Comparison of ENCODE assay signal across 26 cellular contexts in genomic region chr6:107161521-107161920, GRCh38.
"Had no signal": no experiment of that assay in that cellular context is flagged by ENCODE, and none has a peak within 500 bp of the region (broad histone marks: within the 10 kb centered on the region; RNA-seq: fewer than 3 reads in every experiment).

No MANE protein-coding gene starts in this region.

- H3K4me1 Mint-ChIP-seq: mesothelial cell of epicardium had no signal

- H3K9me3 Mint-ChIP-seq: endodermal cell, mesothelial cell of epicardium had no signal

- H3K27ac Mint-ChIP-seq: endodermal cell, mesothelial cell of epicardium had no signal

- H3K4me3 Mint-ChIP-seq: endodermal cell, mesothelial cell of epicardium had no signal

- FAIRE-seq: endometrium, frontal cortex, islet of Langerhans, keratinocyte had no signal

- H3K4me1 ChIP-seq: colonic mucosa, esophagus squamous epithelium, heart left ventricle, left lung, lower lobe of right lung had no signal

- H3K9me3 ChIP-seq: colonic mucosa, esophagus squamous epithelium, gastroesophageal sphincter, heart left ventricle, left lung, lower lobe of right lung, mucosa of descending colon had no signal

- ATAC-seq: esophagus mucosa, gastroesophageal sphincter, heart left ventricle, left cardiac atrium, left lung, left ventricle myocardium superior, lower lobe of right lung, mucosa of descending colon had no signal

- H3K27me3 ChIP-seq: colonic mucosa, dorsolateral prefrontal cortex, esophagus squamous epithelium, gastroesophageal sphincter, heart left ventricle, left lung had no signal

- H3K36me3 Mint-ChIP-seq: mesothelial cell of epicardium had no signal

- H3K27ac ChIP-seq: colonic mucosa, dorsolateral prefrontal cortex, epithelial cell of prostate, esophagus squamous epithelium, gastroesophageal sphincter, heart left ventricle, left lung, lower lobe of right lung had no signal

- DNase-seq: cerebellar nuclear complex; colonic mucosa; dermis blood vessel endothelial cell; dorsolateral prefrontal cortex; effector CD4-positive, alpha-beta T cell; effector memory CD4-positive, alpha-beta T cell; endodermal cell; erythroblast; esophagus squamous epithelium; foreskin fibroblast; heart left ventricle; hippocampal formation; left cardiac atrium; left lung; left ventricle myocardium superior; lower lobe of right lung; mesenchymal stem cell; mucosa of descending colon had no signal

- H3K4me3 ChIP-seq: colonic mucosa, dorsolateral prefrontal cortex, esophagus squamous epithelium, gastroesophageal sphincter, heart left ventricle, left lung, lower lobe of right lung, mucosa of descending colon had no signal

- H3K36me3 ChIP-seq: colonic mucosa, esophagus squamous epithelium, gastroesophageal sphincter, heart left ventricle, left lung, lower lobe of right lung had no signal
